ENCODE assay signal across 8 cellular contexts in the genomic region with DNA sequence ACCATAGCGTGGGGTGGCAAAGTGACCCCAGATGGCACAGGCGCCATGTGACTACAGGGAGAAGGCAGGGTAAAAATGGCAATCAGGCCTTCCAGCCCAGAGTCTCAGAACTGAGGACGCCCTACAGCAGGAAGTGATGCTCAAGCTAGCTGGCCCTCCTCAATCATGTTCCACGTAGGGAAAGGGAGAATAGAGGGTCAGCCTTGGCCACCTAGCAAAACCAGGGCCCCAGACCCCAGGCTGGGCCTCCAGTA. TPM values are rescaled to one million over a fixed set of nuclear protein-coding genes. Genes with fewer than 3 reads are reported as not detected.
DNase-seq lines count a peak whose midpoint lies in the region; ATAC-seq lines count a peak whose summit lies in the region.

No MANE protein-coding gene starts in this region.

- H3K27ac ChIP-seq in temporal lobe (ENCODE audit: low read depth, low read length) = peak overlapping the region; percentile 86

- peak overlapping the region; percentile 84 for H3K4me3 ChIP-seq in iPS-18c (ENCODE audit: insufficient read depth, low read depth, low read length)

- peaks cover 63% of the 10 kb centered on the region for H3K36me3 Mint-ChIP-seq in T-helper 2 cell treated with Interferon-gamma antibody and Interleukin-4, amounts not matched to agents 5 μg/mL and 100 μg/mL, for 36 hours (ENCODE audit: low read depth)
- H3K36me3 Mint-ChIP-seq in activated T-helper 17 cell treated with anti-CD3 and anti-CD28 coated beads, Interleukin-2, amount 50 U/mL, for 72 hours (ENCODE audit: low read depth) = peaks cover 91% of the 10 kb centered on the region

- H3K9me3 ChIP-seq in iPS-18c (ENCODE audit: control insufficient read depth, insufficient read depth, low read length) = no peaks in the 10 kb centered on the region

- ATAC-seq in activated T-helper 17 cell treated with anti-CD3 and anti-CD28 coated beads, Interleukin-2, amount 50 U/mL, for 72 hours (replicated peaks) = no peak
- ATAC-seq in GM19328 (IDR thresholded peaks at IDR 0.05; ENCODE audit: unreplicated experiment) (no peak), HG02759 (IDR thresholded peaks at IDR 0.05; ENCODE audit: unreplicated experiment) (no peak)

- H3K4me1 Mint-ChIP-seq in T-helper 2 cell treated with Interferon-gamma antibody and Interleukin-4, amounts not matched to agents 5 μg/mL and 100 μg/mL, for 36 hours (ENCODE audit: low read depth) = peaks cover 40% of the 10 kb centered on the region
- H3K4me1 Mint-ChIP-seq in activated T-helper 17 cell treated with anti-CD3 and anti-CD28 coated beads, Interleukin-2, amount 50 U/mL, for 72 hours = peaks cover 22% of the 10 kb centered on the region

- no peak for DNase-seq in T-helper 2 cell treated with Interferon-gamma antibody and Interleukin-4, amounts not matched to agents 5 μg/mL and 100 μg/mL, for 36 hours (ENCODE audit: low spot score)
- DNase-seq in T-helper 2 cell (no peak), AG08396 (ENCODE audit: low spot score) (no peak)

- no peaks in the 10 kb centered on the region for H3K27me3 Mint-ChIP-seq in T-helper 2 cell treated with Interferon-gamma antibody and Interleukin-4, amounts not matched to agents 5 μg/mL and 100 μg/mL, for 36 hours (ENCODE audit: low read depth)
- H3K27me3 Mint-ChIP-seq in activated T-helper 17 cell treated with anti-CD3 and anti-CD28 coated beads, Interleukin-2, amount 50 U/mL, for 72 hours = no peaks in the 10 kb centered on the region

- H3K4me3 Mint-ChIP-seq in T-helper 2 cell treated with Interferon-gamma antibody and Interleukin-4, amounts not matched to agents 5 μg/mL and 100 μg/mL, for 36 hours = peak overlapping the region; percentile 80
- peak overlapping the region; percentile 85 for H3K4me3 Mint-ChIP-seq in activated T-helper 17 cell treated with anti-CD3 and anti-CD28 coated beads, Interleukin-2, amount 50 U/mL, for 72 hours

- peak overlapping the region; percentile 98 for H3K27ac Mint-ChIP-seq in T-helper 2 cell treated with Interferon-gamma antibody and Interleukin-4, amounts not matched to agents 5 μg/mL and 100 μg/mL, for 36 hours
- peak overlapping the region; percentile 98 for H3K27ac Mint-ChIP-seq in activated T-helper 17 cell treated with anti-CD3 and anti-CD28 coated beads, Interleukin-2, amount 50 U/mL, for 72 hours

- no peaks in the 10 kb centered on the region for H3K9me3 Mint-ChIP-seq in T-helper 2 cell treated with Interferon-gamma antibody and Interleukin-4, amounts not matched to agents 5 μg/mL and 100 μg/mL, for 36 hours
- H3K9me3 Mint-ChIP-seq in activated T-helper 17 cell treated with anti-CD3 and anti-CD28 coated beads, Interleukin-2, amount 50 U/mL, for 72 hours = no peaks in the 10 kb centered on the region

RNA-seq across cellular contexts. Expression of gene ANKRD13D, which starts 1.0 kb away (rescaled TPM):
- total RNA-seq in activated T-helper 17 cell treated with anti-CD3 and anti-CD28 coated beads, Interleukin-2, amount 50 U/mL, for 72 hours = 100 to 1,000 TPM; 102 to 137 TPM
- total RNA-seq in temporal lobe = 39.1 TPM

RNA-seq across cellular contexts. Expression of gene SSH3, which starts 15.2 kb away (rescaled TPM):
- 10 to 100 TPM; 15.8 to 22.0 TPM for total RNA-seq in activated T-helper 17 cell treated with anti-CD3 and anti-CD28 coated beads, Interleukin-2, amount 50 U/mL, for 72 hours
- 7.9 TPM for total RNA-seq in temporal lobe

RNA-seq across cellular contexts. Expression of gene GRK2, which starts 21.9 kb away (rescaled TPM):
- 100 to 1,000 TPM; 197 to 265 TPM for total RNA-seq in activated T-helper 17 cell treated with anti-CD3 and anti-CD28 coated beads, Interleukin-2, amount 50 U/mL, for 72 hours
- 49.2 TPM for total RNA-seq in temporal lobe
